Comparison of ENCODE assay signal across 21 cellular contexts in the genomic region with DNA sequence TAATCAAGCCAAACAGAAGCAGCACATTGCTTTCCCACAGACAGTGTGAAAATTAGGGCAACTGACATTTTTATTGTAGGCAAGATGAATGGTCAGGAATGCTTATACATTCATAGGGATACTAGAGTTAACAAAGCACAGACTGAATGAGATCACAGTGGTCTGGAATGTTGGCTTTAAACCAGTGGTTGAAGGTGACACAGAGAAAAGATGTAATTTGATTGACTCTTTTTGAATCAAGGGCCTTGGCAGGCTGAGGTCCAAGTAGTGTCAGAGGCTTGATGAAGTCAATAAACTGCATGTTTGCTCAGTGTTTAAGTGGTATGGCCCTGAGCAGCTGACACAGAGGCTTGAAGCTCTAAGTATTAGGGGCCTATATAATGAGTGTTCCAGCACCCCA.
DNase-seq lines count a peak whose midpoint lies in the region; ATAC-seq, FAIRE-seq and TF ChIP-seq lines count a peak whose summit lies in the region.
"Had no signal": no experiment of that assay in that cellular context is flagged by ENCODE, and none has a peak within 500 bp of the region (broad histone marks: within the 10 kb centered on the region; RNA-seq: fewer than 3 reads in every experiment).

No MANE protein-coding gene starts in this region.

- TF ChIP-seq POLR2A in GM12891 (IDR thresholded peaks at IDR 0.05; ENCODE audit: low read depth, low read length) = no peak

- no peak for TF ChIP-seq CTCF in epithelial cell of proximal tubule (conservative IDR thresholded peaks at IDR 0.05; ENCODE audit: low read depth, low read length)

- ATAC-seq in GM18870 (IDR thresholded peaks at IDR 0.05; ENCODE audit: unreplicated experiment) = no peak
- ATAC-seq in HG02571 (IDR thresholded peaks at IDR 0.05; ENCODE audit: unreplicated experiment) = no peak
- ATAC-seq: A549; GM23338; Panc1; stimulated activated naive CD8-positive, alpha-beta T cell treated with anti-CD3 and anti-CD28 coated beads, Interleukin-15, Interleukin-2, amounts not matched to agents 100 U/mL and 50 U/mL, for 24 hours had no signal

- H3K4me3 ChIP-seq in epithelial cell of proximal tubule (ENCODE audit: low read depth, low read length) (no peak overlapping the region), skeletal muscle cell (ENCODE audit: low read depth, low read length) (no peak overlapping the region)
- H3K4me3 ChIP-seq: A549, GM23338, MG63, right atrium auricular region, transverse colon had no signal

- FAIRE-seq in GM12891 (lab: Jason Lieb, UNC) = no peak
- FAIRE-seq: A549 had no signal

- peak; percentile 47 for DNase-seq in NCI-H748 (lab: John Stamatoyannopoulos, UW; ENCODE audit: unreplicated experiment)
- no peak for DNase-seq in NCI-H748 treated with DMSO at 0.1 percent for 48 hours (lab: John Stamatoyannopoulos, UW)
- peak; percentile 69 for DNase-seq in NCI-H510A (lab: John Stamatoyannopoulos, UW)
- DNase-seq in epithelial cell of proximal tubule (ENCODE audit: low read depth) = peak; percentile 20
- peak; percentile 11 for DNase-seq in skeletal muscle cell (ENCODE audit: low read depth)
- no peak for DNase-seq in GM12891 (ENCODE audit: insufficient read length, low spot score)
- DNase-seq: activated CD4-positive, alpha-beta T cell treated with anti-CD3 and anti-CD28 coated beads for 48 hours; activated effector memory CD4-positive, alpha-beta T cell treated with Interleukin-2 at 50 U/mL for 16 hours; caudate nucleus; DMS79 treated with DMSO at 0.1 percent for 48 hours; MG63; NCI-H187; NCI-H524; stimulated activated naive CD8-positive, alpha-beta T cell treated with anti-CD3 and anti-CD28 coated beads, Interleukin-15, Interleukin-2, amounts not matched to agents 100 U/mL and 50 U/mL, for 24 hours; transverse colon had no signal

TF ChIP-seq in GM12891, 5 proteins besides CTCF, POLR2A, EP300 and RAD21:
- TF ChIP-seq POU2F2 (IDR thresholded peaks at IDR 0.05; ENCODE audit: low read depth, low read length) = no peak
- no peak for TF ChIP-seq SPI1 (IDR thresholded peaks at IDR 0.05; ENCODE audit: low read depth, low read length)
- no peak for TF ChIP-seq POLR2AphosphoS5 (IDR thresholded peaks at IDR 0.05; ENCODE audit: low read depth, low read length)
- no peak for TF ChIP-seq PAX5 (IDR thresholded peaks at IDR 0.05; ENCODE audit: insufficient read depth, low read length, severe bottlenecking)
- TF ChIP-seq TAF1 (IDR thresholded peaks at IDR 0.05; ENCODE audit: low read depth, low read length) = no peak

Comparison
In these comparisons a context has a peak if more than half of its experiments do, and no peak if none do; other contexts are left out.
1. DNase-seq: peak in NCI-H748 (single experiment), NCI-H510A (single experiment), epithelial cell of proximal tubule (single experiment) and skeletal muscle cell (single experiment); none in NCI-H748 treated with DMSO at 0.1 percent for 48 hours (single experiment) and GM12891 (single experiment).